Comparison of ENCODE assay signal across 19 cellular contexts in genomic region chr14:88164906-88165534, GRCh38.
DNase-seq lines count a peak whose midpoint lies in the region; ATAC-seq lines count a peak whose summit lies in the region.
"Had no signal": no experiment of that assay in that cellular context is flagged by ENCODE, and none has a peak within 500 bp of the region (broad histone marks: within the 10 kb centered on the region; RNA-seq: fewer than 3 reads in every experiment).

No MANE protein-coding gene starts in this region.

- ATAC-seq in activated CD4-positive, alpha-beta T cell treated with anti-CD3 and anti-CD28 coated beads for 36 hours = peak; percentile 58
- ATAC-seq in HG03280 (IDR thresholded peaks at IDR 0.05; ENCODE audit: unreplicated experiment) (peak; percentile 42), GM19023 (IDR thresholded peaks at IDR 0.05; ENCODE audit: unreplicated experiment) (no peak)
- ATAC-seq in activated naive CD8-positive, alpha-beta T cell treated with anti-CD3 and anti-CD28 coated beads, Interleukin-2, amount 50 U/mL, for 24 hours = peak; percentile 42
- peak; percentile 38 to 48 for ATAC-seq in stimulated activated naive B cell treated with anti-CD40 and anti-IgM and Interleukin-4, amounts not matched to agents 10 μg/mL and 1 μg/mL and 100 μg/mL, for 72 hours (replicated peaks)

- no peaks in the 10 kb centered on the region for H3K9me3 Mint-ChIP-seq in activated CD4-positive, alpha-beta T cell treated with anti-CD3 and anti-CD28 coated beads for 36 hours (ENCODE audit: low read depth)
- H3K9me3 Mint-ChIP-seq in activated naive CD8-positive, alpha-beta T cell treated with anti-CD3 and anti-CD28 coated beads, Interleukin-2, amount 50 U/mL, for 24 hours = no peaks in the 10 kb centered on the region
- no peaks in the 10 kb centered on the region for H3K9me3 Mint-ChIP-seq in stimulated activated naive B cell treated with anti-CD40 and anti-IgM and Interleukin-4, amounts not matched to agents 10 μg/mL and 1 μg/mL and 100 μg/mL, for 72 hours

- DNase-seq in activated CD4-positive, alpha-beta T cell treated with anti-CD3 and anti-CD28 coated beads for 36 hours = peak; percentile 34
- DNase-seq in activated CD4-positive, alpha-beta T cell treated with anti-CD3 and anti-CD28 coated beads for 4 hours = no peak
- DNase-seq in activated naive CD8-positive, alpha-beta T cell treated with anti-CD3 and anti-CD28 coated beads, Interleukin-2, amount 50 U/mL, for 24 hours = no peak
- DNase-seq in stimulated activated naive B cell treated with anti-CD40 and anti-IgM and Interleukin-4, amounts not matched to agents 10 μg/mL and 1 μg/mL and 100 μg/mL, for 72 hours = no peak
- DNase-seq in DMS79 (lab: John Stamatoyannopoulos, UW) (no peak), NCI-H1092 treated with DMSO at 0.1 percent for 48 hours (lab: John Stamatoyannopoulos, UW) (no peak)
- DNase-seq: 8988T, caudate nucleus, DMS 273 treated with DMSO at 0.1 percent for 48 hours, H9, MV-4-11, NCI-H2081, NCI-H524 treated with DMSO at 0.1 percent for 48 hours, PC-9, trophoblast cell had no signal

- intact Hi-C loops in activated CD4-positive, alpha-beta T cell treated with anti-CD3 and anti-CD28 coated beads for 36 hours (cut with DNase I, micrococcal nuclease) = loop anchor here in 1 of 2 experiments (5.0 kb wide), 1 partner anchor 158 kb away; the partner anchor contains the start of gene GPR65

- no peak overlapping the region for H3K27ac Mint-ChIP-seq in activated CD4-positive, alpha-beta T cell treated with anti-CD3 and anti-CD28 coated beads for 36 hours
- H3K27ac Mint-ChIP-seq in activated naive CD8-positive, alpha-beta T cell treated with anti-CD3 and anti-CD28 coated beads, Interleukin-2, amount 50 U/mL, for 24 hours = peak overlapping the region; percentile 1
- H3K27ac Mint-ChIP-seq in stimulated activated naive B cell treated with anti-CD40 and anti-IgM and Interleukin-4, amounts not matched to agents 10 μg/mL and 1 μg/mL and 100 μg/mL, for 72 hours = no peak overlapping the region
- H3K27ac Mint-ChIP-seq: activated T-helper 1 cell treated with anti-CD3 and anti-CD28 coated beads, Interleukin-12 subunit alpha, Interleukin-12 subunit beta, Interleukin-2, Interleukin-4 antibody, amounts not matched to agents 30 ng/mL and 10 ng/mL and 1 ng/mL, durations not matched to agents 14 hours and 24 hours and 36 hours; H9; IgD-negative memory B cell had no signal

- no peak overlapping the region for H3K4me3 Mint-ChIP-seq in activated CD4-positive, alpha-beta T cell treated with anti-CD3 and anti-CD28 coated beads for 36 hours
- H3K4me3 Mint-ChIP-seq in activated naive CD8-positive, alpha-beta T cell treated with anti-CD3 and anti-CD28 coated beads, Interleukin-2, amount 50 U/mL, for 24 hours = no peak overlapping the region
- H3K4me3 Mint-ChIP-seq in stimulated activated naive B cell treated with anti-CD40 and anti-IgM and Interleukin-4, amounts not matched to agents 10 μg/mL and 1 μg/mL and 100 μg/mL, for 72 hours = no peak overlapping the region
- H3K4me3 Mint-ChIP-seq: activated T-helper 1 cell treated with anti-CD3 and anti-CD28 coated beads, Interleukin-12 subunit alpha, Interleukin-12 subunit beta, Interleukin-2, Interleukin-4 antibody, amounts not matched to agents 30 ng/mL and 10 ng/mL and 1 ng/mL, durations not matched to agents 14 hours and 24 hours and 36 hours; H9; IgD-negative memory B cell had no signal

- no peaks in the 10 kb centered on the region for H3K36me3 Mint-ChIP-seq in activated CD4-positive, alpha-beta T cell treated with anti-CD3 and anti-CD28 coated beads for 36 hours (ENCODE audit: low read depth)
- no peaks in the 10 kb centered on the region for H3K36me3 Mint-ChIP-seq in activated naive CD8-positive, alpha-beta T cell treated with anti-CD3 and anti-CD28 coated beads, Interleukin-2, amount 50 U/mL, for 24 hours (ENCODE audit: low read depth)
- H3K36me3 Mint-ChIP-seq in stimulated activated naive B cell treated with anti-CD40 and anti-IgM and Interleukin-4, amounts not matched to agents 10 μg/mL and 1 μg/mL and 100 μg/mL, for 72 hours = peaks cover 0 to 2% of the 10 kb centered on the region in 2 donors
- H3K36me3 Mint-ChIP-seq: IgD-negative memory B cell had no signal

- H3K27me3 Mint-ChIP-seq in activated CD4-positive, alpha-beta T cell treated with anti-CD3 and anti-CD28 coated beads for 36 hours = peaks cover 6% of the 10 kb centered on the region
- H3K27me3 Mint-ChIP-seq in activated naive CD8-positive, alpha-beta T cell treated with anti-CD3 and anti-CD28 coated beads, Interleukin-2, amount 50 U/mL, for 24 hours = peaks cover 3% of the 10 kb centered on the region
- peaks cover 16 to 27% of the 10 kb centered on the region in 2 donors for H3K27me3 Mint-ChIP-seq in stimulated activated naive B cell treated with anti-CD40 and anti-IgM and Interleukin-4, amounts not matched to agents 10 μg/mL and 1 μg/mL and 100 μg/mL, for 72 hours

- POLR2A ChIA-PET in activated CD4-positive, alpha-beta T cell treated with anti-CD3 and anti-CD28 coated beads for 36 hours (lab: Charles Lee) = no interaction called here

- no peaks in the 10 kb centered on the region for H3K4me1 Mint-ChIP-seq in activated CD4-positive, alpha-beta T cell treated with anti-CD3 and anti-CD28 coated beads for 36 hours
- H3K4me1 Mint-ChIP-seq in activated naive CD8-positive, alpha-beta T cell treated with anti-CD3 and anti-CD28 coated beads, Interleukin-2, amount 50 U/mL, for 24 hours = peaks cover 25% of the 10 kb centered on the region
- H3K4me1 Mint-ChIP-seq in stimulated activated naive B cell treated with anti-CD40 and anti-IgM and Interleukin-4, amounts not matched to agents 10 μg/mL and 1 μg/mL and 100 μg/mL, for 72 hours = peaks cover 4 to 5% of the 10 kb centered on the region in 2 donors

- CTCF ChIA-PET in activated CD4-positive, alpha-beta T cell treated with anti-CD3 and anti-CD28 coated beads for 36 hours (lab: Charles Lee) = interaction anchor here (1.1 kb wide), 1 partner anchor 220 kb away, joined by 3 read pairs; no protein-coding TSS in a partner anchor
